In genomic region chr17:82370471-82371332, GRCh38 we compare ENCODE assay signal across 9 cellular contexts. TPM values are rescaled to one million over a fixed set of nuclear protein-coding genes. Genes with fewer than 3 reads are reported as not detected.
DNase-seq lines count a peak whose midpoint lies in the region; ATAC-seq and TF ChIP-seq lines count a peak whose summit lies in the region.
"Had no signal": no experiment of that assay in that cellular context is flagged by ENCODE, and none has a peak within 500 bp of the region (broad histone marks: within the 10 kb centered on the region; RNA-seq: fewer than 3 reads in every experiment).

No MANE protein-coding gene starts in this region.

- peak overlapping the region in 1 of 7 donors; percentile 75 for H3K27ac Mint-ChIP-seq in CD14-positive monocyte
- H3K27ac Mint-ChIP-seq in nephron progenitor cell: no peak overlapping the region
- H3K27ac Mint-ChIP-seq: brain had no signal

- WGBS in HUES64: 65% methylated on average over 37 of the region's 38 CpGs

- H3K27ac ChIP-seq in HUES64 (ENCODE audit: low read depth, low read length): no peak overlapping the region
- no peak overlapping the region for H3K27ac ChIP-seq in colonic mucosa

- H3K4me3 Mint-ChIP-seq in CD14-positive monocyte (peak overlapping the region; percentile 57 to 86), nephron progenitor cell (peak overlapping the region; percentile 62)

- H3K36me3 Mint-ChIP-seq in CD14-positive monocyte (peaks cover 0 to 1% of the 10 kb centered on the region in 2 donors), nephron progenitor cell (ENCODE audit: low read depth) (peaks cover 4% of the 10 kb centered on the region)
- H3K36me3 Mint-ChIP-seq: brain had no signal

- H3K36me3 ChIP-seq in HUES64 (ENCODE audit: insufficient read depth, low read length) (no peaks in the 10 kb centered on the region), colonic mucosa (no peaks in the 10 kb centered on the region)

- H3K4me3 ChIP-seq in HUES64 (ENCODE audit: low read length) (peak overlapping the region; percentile 45; the same call in 1 of the 2 replicates), colonic mucosa (peak overlapping the region; percentile 1)

- H3K27me3 ChIP-seq in HUES64 (ENCODE audit: insufficient read depth, low read length): peaks cover 55% of the 10 kb centered on the region
- H3K27me3 ChIP-seq in colonic mucosa: peaks cover 62% of the 10 kb centered on the region

- DNase-seq in CD14-positive monocyte (ENCODE audit: low spot score): no peak
- no peak for DNase-seq in colonic mucosa
- DNase-seq in nephron progenitor cell: no peak
- DNase-seq in NCI-H510A (lab: John Stamatoyannopoulos, UW): no peak

- H3K4me1 Mint-ChIP-seq in CD14-positive monocyte: peaks cover 13% of the 10 kb centered on the region
- peaks cover 46% of the 10 kb centered on the region for H3K4me1 Mint-ChIP-seq in nephron progenitor cell

- ATAC-seq in HG02763 (IDR thresholded peaks at IDR 0.05; ENCODE audit: unreplicated experiment) (no peak), HG03432 (IDR thresholded peaks at IDR 0.05; ENCODE audit: unreplicated experiment) (no peak), HG02970 (IDR thresholded peaks at IDR 0.05; ENCODE audit: low FRiP score, unreplicated experiment) (no peak)

- peaks cover 49 to 79% (median 61%) of the 10 kb centered on the region in 3 donors for H3K27me3 Mint-ChIP-seq in CD14-positive monocyte (ENCODE audit: low read depth in 3 of 3)
- peaks cover 25% of the 10 kb centered on the region for H3K27me3 Mint-ChIP-seq in nephron progenitor cell (ENCODE audit: low read depth, poor library complexity)

- TF ChIP-seq CTCF in CD14-positive monocyte (IDR thresholded peaks at IDR 0.05) (no peak), colonic mucosa (IDR thresholded peaks at IDR 0.05) (no peak), nephron progenitor cell (IDR thresholded peaks at IDR 0.05) (no peak)

- intact Hi-C loops in CD14-positive monocyte (cut with micrococcal nuclease): no loop called here
- intact Hi-C loops in colonic mucosa (cut with DNase I): no loop called here

- H3K9ac ChIP-seq in HUES64 (ENCODE audit: low read depth, low read length) (no peak overlapping the region), colonic mucosa (ENCODE audit: low read depth in 2 of 2, low read length in 2 of 2) (peak overlapping the region in 1 of 2 donors; percentile 14)

- H3K9me3 ChIP-seq in HUES64 (ENCODE audit: insufficient read depth, low read depth, low read length) (no peaks in the 10 kb centered on the region), colonic mucosa (no peaks in the 10 kb centered on the region)

- no peaks in the 10 kb centered on the region for H3K4me1 ChIP-seq in HUES64 (ENCODE audit: insufficient read depth, low read length)
- H3K4me1 ChIP-seq in colonic mucosa: peaks cover 6% of the 10 kb centered on the region

- H3K9me3 Mint-ChIP-seq in CD14-positive monocyte: peaks cover 0 to 11% (median 5%) of the 10 kb centered on the region in 7 donors
- peaks cover 8% of the 10 kb centered on the region for H3K9me3 Mint-ChIP-seq in nephron progenitor cell

RNA-seq across cellular contexts. Expression of gene UTS2R, which starts 0.9 kb away (rescaled TPM):
- polyA plus RNA-seq in CD14-positive monocyte: not detected
- 0.25 TPM for polyA plus RNA-seq in HUES64 (2013, experiment 1 of 2)
- 0.38 TPM for polyA plus RNA-seq in HUES64 (2013, experiment 2 of 2)
- not detected for total RNA-seq in colonic mucosa

RNA-seq across cellular contexts. Expression of gene TEX19, which starts 11.7 kb away (rescaled TPM):
- not detected for polyA plus RNA-seq in CD14-positive monocyte
- polyA plus RNA-seq in HUES64 (2013, experiment 1 of 2): 0.50 TPM
- polyA plus RNA-seq in HUES64 (2013, experiment 2 of 2): 0.44 TPM
- not detected for total RNA-seq in colonic mucosa

RNA-seq across cellular contexts. Expression of gene SECTM1, which starts 37.1 kb away (rescaled TPM):
- 100 to 1,000 TPM; 136 to 209 TPM for polyA plus RNA-seq in CD14-positive monocyte
- 0.20 TPM for polyA plus RNA-seq in HUES64 (2013, experiment 1 of 2)
- not detected for polyA plus RNA-seq in HUES64 (2013, experiment 2 of 2)
- 10 to 100 TPM; 29.1 to 76.3 TPM for total RNA-seq in colonic mucosa

RNA-seq across cellular contexts. Expression of gene HEXD, which starts 47.4 kb away (rescaled TPM):
- polyA plus RNA-seq in CD14-positive monocyte: 10 to 100 TPM in 1 of 2 donors, 1 to 10 TPM in 1; 8.9 to 12.7 TPM
- polyA plus RNA-seq in HUES64 (2013, experiment 1 of 2): 17.5 TPM
- polyA plus RNA-seq in HUES64 (2013, experiment 2 of 2): 16.3 TPM
- 10 to 100 TPM; 26.3 to 31.4 TPM for total RNA-seq in colonic mucosa

RNA-seq across cellular contexts. Expression of gene OGFOD3, which starts 47.7 kb away (rescaled TPM):
- 10 to 100 TPM; 25.2 to 36.4 TPM for polyA plus RNA-seq in CD14-positive monocyte
- polyA plus RNA-seq in HUES64 (2013, experiment 1 of 2): 13.6 TPM
- polyA plus RNA-seq in HUES64 (2013, experiment 2 of 2): 14.3 TPM
- total RNA-seq in colonic mucosa: 10 to 100 TPM; 23.3 to 40.8 TPM
